23 cellular contexts compared by ENCODE assay signal in genomic region chr7:44548893-44549292, GRCh38. TPM values are rescaled to one million over a fixed set of nuclear protein-coding genes. Genes with fewer than 3 reads are reported as not detected.
DNase-seq lines count a peak whose midpoint lies in the region; ATAC-seq, FAIRE-seq and TF ChIP-seq lines count a peak whose summit lies in the region.
"Had no signal": no experiment of that assay in that cellular context is flagged by ENCODE, and none has a peak within 500 bp of the region (broad histone marks: within the 10 kb centered on the region; RNA-seq: fewer than 3 reads in every experiment).

No MANE protein-coding gene starts in this region.

- CTCF ChIA-PET in A549 (lab: Yijun Ruan, JAX) = interaction anchor here (0.7 to 3.5 kb wide), 3 partner anchors 16 to 308 kb away, joined by 3 to 20 read pairs (median 5); no protein-coding TSS in a partner anchor
- CTCF ChIA-PET in HEK293 (lab: Yijun Ruan, JAX) = interaction anchor here (0.6 to 1.2 kb wide), 3 partner anchors 14 to 1822 kb away, joined by 3 to 6 read pairs (median 3); no protein-coding TSS in a partner anchor

- no peaks in the 10 kb centered on the region for H3K9me3 Mint-ChIP-seq in stimulated activated effector memory CD8-positive, alpha-beta T cell treated with anti-CD3 and anti-CD28 coated beads, Interleukin-12 subunit alpha, Interleukin-12 subunit beta, amount 100 ng/mL, for 72 hours
- H3K9me3 Mint-ChIP-seq: CD4-positive, CD25-positive, alpha-beta regulatory T cell had no signal

- H3K4me2 ChIP-seq in A549 = no peak overlapping the region

- H3K27ac ChIP-seq in A549 = no peak overlapping the region
- no peak overlapping the region for H3K27ac ChIP-seq in HEK293 (ENCODE audit: extremely low read depth, low read depth, low read length)
- H3K27ac ChIP-seq in lower lobe of right lung = no peak overlapping the region
- H3K27ac ChIP-seq: GM23248, HL-60 had no signal

- ATAC-seq in A549 (no peak), lower lobe of right lung (no peak)
- ATAC-seq in stimulated activated effector memory CD8-positive, alpha-beta T cell treated with anti-CD3 and anti-CD28 coated beads, Interleukin-12 subunit alpha, Interleukin-12 subunit beta, amount 100 ng/mL, for 72 hours = peak; percentile 54

- intact Hi-C loops in lower lobe of right lung (cut with DNase I) = no loop called here

- no peak overlapping the region for H3K27ac Mint-ChIP-seq in stimulated activated effector memory CD8-positive, alpha-beta T cell treated with anti-CD3 and anti-CD28 coated beads, Interleukin-12 subunit alpha, Interleukin-12 subunit beta, amount 100 ng/mL, for 72 hours
- H3K27ac Mint-ChIP-seq: CD4-positive, CD25-positive, alpha-beta regulatory T cell had no signal

- H3K4me1 Mint-ChIP-seq in stimulated activated effector memory CD8-positive, alpha-beta T cell treated with anti-CD3 and anti-CD28 coated beads, Interleukin-12 subunit alpha, Interleukin-12 subunit beta, amount 100 ng/mL, for 72 hours = no peaks in the 10 kb centered on the region
- H3K4me1 Mint-ChIP-seq: CD8-positive, alpha-beta memory T cell had no signal

- H3K27me3 ChIP-seq in bronchial epithelial cell (ENCODE audit: control insufficient read depth, insufficient read depth, low read length) (no peaks in the 10 kb centered on the region), lower lobe of right lung (ENCODE audit: low read depth) (no peaks in the 10 kb centered on the region)

- H3K36me3 Mint-ChIP-seq in stimulated activated effector memory CD8-positive, alpha-beta T cell treated with anti-CD3 and anti-CD28 coated beads, Interleukin-12 subunit alpha, Interleukin-12 subunit beta, amount 100 ng/mL, for 72 hours = no peaks in the 10 kb centered on the region
- H3K36me3 Mint-ChIP-seq: CD4-positive, CD25-positive, alpha-beta regulatory T cell had no signal

- DNase-seq in A549 (ENCODE audit: low read depth in 1 of 2, low spot score in 1 of 2) (no peak), bronchial epithelial cell (ENCODE audit: low read depth) (peak; percentile 26), foreskin melanocyte (no peak), lower lobe of right lung (no peak)
- DNase-seq in stimulated activated effector memory CD8-positive, alpha-beta T cell treated with anti-CD3 and anti-CD28 coated beads, Interleukin-12 subunit alpha, Interleukin-12 subunit beta, amount 100 ng/mL, for 72 hours (ENCODE audit: low spot score in 2 of 2) = no peak
- DNase-seq: ACHN; BE2C; C1 segment of cervical spinal cord; CD4-positive, CD25-positive, alpha-beta regulatory T cell; CD8-positive, alpha-beta memory T cell; COR-L47; DMS 273 treated with DMSO at 0.1 percent for 48 hours; DMS53; GDM1; GM23248 had no signal

- H3K36me3 ChIP-seq in HEK293 (ENCODE audit: control insufficient read depth in 2 of 2, insufficient read depth in 1 of 2, low read length in 2 of 2) (no peaks in the 10 kb centered on the region), bronchial epithelial cell (ENCODE audit: control insufficient read depth, insufficient read depth, low read length) (no peaks in the 10 kb centered on the region), lower lobe of right lung (no peaks in the 10 kb centered on the region)
- H3K36me3 ChIP-seq: BE2C, HAP-1 had no signal

- no peak for TF ChIP-seq EP300 in A549 (IDR thresholded peaks at IDR 0.05)

- TF ChIP-seq RAD21 in A549 (conservative IDR thresholded peaks at IDR 0.05 in 1 of 2, IDR thresholded peaks at IDR 0.05 in 1 of 2) = no peak

- TF ChIP-seq CTCF in A549 (IDR thresholded peaks at IDR 0.05) = no peak
- TF ChIP-seq CTCF in HEK293 (tag by site-specific recombination; IDR thresholded peaks at IDR 0.05) = no peak
- no peak for TF ChIP-seq CTCF in bronchial epithelial cell (IDR thresholded peaks at IDR 0.05; ENCODE audit: insufficient read depth, low read length, severe bottlenecking)
- TF ChIP-seq CTCF in lower lobe of right lung (IDR thresholded peaks at IDR 0.05) = no peak

- H3K4me1 ChIP-seq in A549 (peaks cover 9% of the 10 kb centered on the region), HEK293 (ENCODE audit: control insufficient read depth, insufficient read depth, low read length) (no peaks in the 10 kb centered on the region), lower lobe of right lung (no peaks in the 10 kb centered on the region)
- H3K4me1 ChIP-seq: BE2C, HAP-1 had no signal

- no peak for TF ChIP-seq POLR2A in A549 (IDR thresholded peaks at IDR 0.05; ENCODE audit: low read length)

- FAIRE-seq in A549 (lab: Jason Lieb, UNC) = no peak
- no peak for FAIRE-seq in bronchial epithelial cell (lab: Jason Lieb, UNC)
- FAIRE-seq: GM12892, GM18507 had no signal

- POLR2A ChIA-PET in A549 (lab: Yijun Ruan, JAX) (no interaction called here), HEK293 (lab: Yijun Ruan, JAX) (interaction anchor here (2.3 kb wide), 1 partner anchor 16 kb away, joined by 7 read pairs; no protein-coding TSS in a partner anchor)

- 78% methylated on average over 3 of the region's 3 CpGs for WGBS in A549 (ENCODE audit: missing lambda C conversion rate)

- H3K9me3 ChIP-seq in A549 (no peaks in the 10 kb centered on the region), HEK293 (ENCODE audit: control insufficient read depth, insufficient read depth, low read depth, low read length) (no peaks in the 10 kb centered on the region), lower lobe of right lung (no peaks in the 10 kb centered on the region)
- H3K9me3 ChIP-seq: BE2C, HAP-1 had no signal

- H3K4me3 ChIP-seq in A549 = no peak overlapping the region
- H3K4me3 ChIP-seq in HEK293 (ENCODE audit: low read depth, low read length) = no peak overlapping the region
- H3K4me3 ChIP-seq in bronchial epithelial cell (ENCODE audit: low read depth, low read length) = no peak overlapping the region
- no peak overlapping the region for H3K4me3 ChIP-seq in lower lobe of right lung
- H3K4me3 ChIP-seq: GM23248, HAP-1 had no signal

- no peak overlapping the region for H3K4me3 Mint-ChIP-seq in stimulated activated effector memory CD8-positive, alpha-beta T cell treated with anti-CD3 and anti-CD28 coated beads, Interleukin-12 subunit alpha, Interleukin-12 subunit beta, amount 100 ng/mL, for 72 hours
- H3K4me3 Mint-ChIP-seq: CD4-positive, CD25-positive, alpha-beta regulatory T cell; CD8-positive, alpha-beta memory T cell had no signal

TF ChIP-seq in A549, 52 proteins besides CTCF, POLR2A, EP300 and RAD21:
- TF ChIP-seq FOSL2 (IDR thresholded peaks at IDR 0.05) = no peak
- peak; percentile 70 for TF ChIP-seq FOSL2 (CRISPR knock-in tag; IDR thresholded peaks at IDR 0.05)
- no peak for TF ChIP-seq TP53 (CRISPR knock-in tag; IDR thresholded peaks at IDR 0.05)
TF ChIP-seq in A549: peak in this region for 1.

TF ChIP-seq in HEK293, 187 proteins besides CTCF, POLR2A, EP300 and RAD21 (continues in another document):
- TF ChIP-seq ZNF791 (tag by site-specific recombination; IDR thresholded peaks at IDR 0.05) (peak; percentile 78), ZNF510 (tag by site-specific recombination; IDR thresholded peaks at IDR 0.05; ENCODE audit: insufficient replicate concordance) (no peak), ZNF132 (tag by site-specific recombination; IDR thresholded peaks at IDR 0.05; ENCODE audit: borderline replicate concordance) (no peak), ZNF223 (tag by site-specific recombination; IDR thresholded peaks at IDR 0.05) (no peak), ZNF274 (IDR thresholded peaks at IDR 0.05; ENCODE audit: low read length) (no peak), ZNF274 (tag by site-specific recombination; IDR thresholded peaks at IDR 0.05; ENCODE audit: borderline replicate concordance) (no peak)

RNA-seq across cellular contexts. Expression of gene NPC1L1, which starts 7.8 kb away (rescaled TPM):
- 0.06 and 0.12 TPM in 2 replicates for polyA plus RNA-seq in A549 (2011; rRNA removed)
- polyA plus RNA-seq in A549 (2012; cell fraction: cytosol; rRNA removed) = 0.01 and 0.06 TPM in 2 replicates
- polyA plus RNA-seq in A549 (2012; cell fraction: nucleus; rRNA removed) = 0.17 and 0.18 TPM in 2 replicates
- 0.01 to 0.04 TPM (median 0.03 TPM) in 3 replicates for polyA plus RNA-seq in A549 (2017; fragmentation: RNase III; extraction: RNeasy Plus Mini Kit Qiagen cat#74134 plus additional on column Dnase treatment)
- polyA minus RNA-seq in A549 (2011; rRNA and poly(A)+ RNA removed) = 0.12 TPM in 1 of 2 replicates, not detected in the other
- total RNA-seq in bronchial epithelial cell = under 0.01 TPM in 2 replicates
- 0.21 TPM for total RNA-seq in lower lobe of right lung
- total RNA-seq: A172; CD8-positive, alpha-beta memory T cell; GM23248; H4; HT1080 had no signal
- polyA plus RNA-seq: CD8-positive, alpha-beta memory T cell; GM23248 had no signal

RNA-seq across cellular contexts. Expression of gene DDX56, which starts 24.8 kb away (rescaled TPM):
- polyA plus RNA-seq in A549 (2011; rRNA removed) = 96.1 and 108 TPM in 2 replicates
- polyA plus RNA-seq in A549 (2012; cell fraction: cytosol; rRNA removed) = 96.9 and 120 TPM in 2 replicates
- 263 and 283 TPM in 2 replicates for polyA plus RNA-seq in A549 (2012; cell fraction: nucleus; rRNA removed)
- 93.4 to 100 TPM (median 97.7 TPM) in 3 replicates for polyA plus RNA-seq in A549 (2017; fragmentation: RNase III; extraction: RNeasy Plus Mini Kit Qiagen cat#74134 plus additional on column Dnase treatment)
- 150 and 154 TPM in 2 replicates for polyA minus RNA-seq in A549 (2011; rRNA and poly(A)+ RNA removed)
- total RNA-seq in bronchial epithelial cell = 56.2 and 65.0 TPM in 2 replicates
- 45.8 TPM for total RNA-seq in lower lobe of right lung

RNA-seq across cellular contexts. Expression of gene TMED4, which starts 33.1 kb away (rescaled TPM):
- 68.3 and 79.2 TPM in 2 replicates for polyA plus RNA-seq in A549 (2011; rRNA removed)
- 53.0 and 70.7 TPM in 2 replicates for polyA plus RNA-seq in A549 (2012; cell fraction: cytosol; rRNA removed)
- polyA plus RNA-seq in A549 (2012; cell fraction: nucleus; rRNA removed) = 98.9 and 134 TPM in 2 replicates
- 53.9 to 55.9 TPM (median 55.1 TPM) in 3 replicates for polyA plus RNA-seq in A549 (2017; fragmentation: RNase III; extraction: RNeasy Plus Mini Kit Qiagen cat#74134 plus additional on column Dnase treatment)
- polyA minus RNA-seq in A549 (2011; rRNA and poly(A)+ RNA removed) = 58.8 and 75.2 TPM in 2 replicates
- total RNA-seq in bronchial epithelial cell = 119 and 203 TPM in 2 replicates
- total RNA-seq in lower lobe of right lung = 71.9 TPM

RNA-seq across cellular contexts. Expression of gene OGDH, which starts 57.5 kb away (rescaled TPM):
- polyA plus RNA-seq in A549 (2011; rRNA removed) (32.5 and 37.2 TPM in 2 replicates), A549 (2017; fragmentation: RNase III; extraction: RNeasy Plus Mini Kit Qiagen cat#74134 plus additional on column Dnase treatment) (35.8 to 38.8 TPM (median 37.7 TPM) in 3 replicates)
- polyA plus RNA-seq in A549 (2012; cell fraction: cytosol; rRNA removed) = 37.2 and 43.6 TPM in 2 replicates
- polyA plus RNA-seq in A549 (2012; cell fraction: nucleus; rRNA removed) = 85.1 and 94.7 TPM in 2 replicates
- 74.2 and 83.3 TPM in 2 replicates for polyA minus RNA-seq in A549 (2011; rRNA and poly(A)+ RNA removed)
- total RNA-seq in bronchial epithelial cell (45.0 and 78.7 TPM in 2 replicates), lower lobe of right lung (132 TPM)

RNA-seq across cellular contexts. Expression of gene NUDCD3, which starts 58.4 kb away (rescaled TPM):
- polyA plus RNA-seq in A549 (2011; rRNA removed) = 66.3 and 84.2 TPM in 2 replicates
- polyA plus RNA-seq in A549 (2012; cell fraction: cytosol; rRNA removed) = 30.0 and 34.8 TPM in 2 replicates
- 54.8 and 84.9 TPM in 2 replicates for polyA plus RNA-seq in A549 (2012; cell fraction: nucleus; rRNA removed)
- 41.7 to 44.3 TPM (median 42.8 TPM) in 3 replicates for polyA plus RNA-seq in A549 (2017; fragmentation: RNase III; extraction: RNeasy Plus Mini Kit Qiagen cat#74134 plus additional on column Dnase treatment)
- 68.5 and 70.6 TPM in 2 replicates for polyA minus RNA-seq in A549 (2011; rRNA and poly(A)+ RNA removed)
- 59.0 and 85.6 TPM in 2 replicates for total RNA-seq in bronchial epithelial cell
- total RNA-seq in lower lobe of right lung = 87.6 TPM
